1 cellular context compared by ENCODE assay signal in the genomic region with DNA sequence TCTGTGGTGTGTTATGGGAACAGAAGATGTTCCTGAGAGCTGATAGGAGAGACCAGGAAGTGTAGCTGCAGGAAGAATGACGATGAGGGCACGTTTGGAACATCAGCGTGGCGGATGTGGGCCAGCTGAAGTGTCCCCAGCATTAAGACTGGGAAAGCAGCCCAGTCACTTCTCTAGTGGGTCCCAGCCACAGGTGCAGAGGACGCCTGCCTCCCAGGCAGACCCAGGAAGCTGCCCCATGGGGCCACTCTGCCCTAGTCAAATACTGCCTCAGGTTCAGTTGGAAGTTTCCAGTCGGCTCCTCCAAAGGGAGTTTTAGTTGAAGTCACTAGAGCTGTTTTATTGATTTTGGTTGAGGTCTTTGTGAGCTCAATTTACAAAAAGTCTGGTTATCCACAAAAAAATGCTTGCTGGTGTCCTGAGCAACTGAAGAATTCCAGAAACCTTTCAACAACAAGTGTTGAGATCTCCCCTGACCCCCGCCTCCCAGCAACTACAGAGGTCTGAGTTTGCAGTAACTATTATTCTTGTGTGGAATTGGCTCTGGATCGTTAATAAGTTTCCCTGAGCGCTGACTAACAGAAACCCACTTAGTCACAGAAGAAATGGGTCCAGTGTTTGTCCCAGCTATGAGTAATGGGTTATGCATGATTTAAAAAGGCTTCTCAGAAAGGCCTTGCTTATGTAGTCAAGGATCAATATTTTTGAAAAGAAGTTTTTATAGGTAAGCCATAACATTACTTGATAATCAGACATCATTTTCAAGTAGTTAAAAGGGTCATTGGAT.
TF ChIP-seq lines count a peak whose summit lies in the region.

No MANE protein-coding gene starts in this region.

TF ChIP-seq in HepG2, 621 proteins besides CTCF, POLR2A, EP300 and RAD21 (continued from another document and continues in another):
- TF ChIP-seq, protein P1, sequence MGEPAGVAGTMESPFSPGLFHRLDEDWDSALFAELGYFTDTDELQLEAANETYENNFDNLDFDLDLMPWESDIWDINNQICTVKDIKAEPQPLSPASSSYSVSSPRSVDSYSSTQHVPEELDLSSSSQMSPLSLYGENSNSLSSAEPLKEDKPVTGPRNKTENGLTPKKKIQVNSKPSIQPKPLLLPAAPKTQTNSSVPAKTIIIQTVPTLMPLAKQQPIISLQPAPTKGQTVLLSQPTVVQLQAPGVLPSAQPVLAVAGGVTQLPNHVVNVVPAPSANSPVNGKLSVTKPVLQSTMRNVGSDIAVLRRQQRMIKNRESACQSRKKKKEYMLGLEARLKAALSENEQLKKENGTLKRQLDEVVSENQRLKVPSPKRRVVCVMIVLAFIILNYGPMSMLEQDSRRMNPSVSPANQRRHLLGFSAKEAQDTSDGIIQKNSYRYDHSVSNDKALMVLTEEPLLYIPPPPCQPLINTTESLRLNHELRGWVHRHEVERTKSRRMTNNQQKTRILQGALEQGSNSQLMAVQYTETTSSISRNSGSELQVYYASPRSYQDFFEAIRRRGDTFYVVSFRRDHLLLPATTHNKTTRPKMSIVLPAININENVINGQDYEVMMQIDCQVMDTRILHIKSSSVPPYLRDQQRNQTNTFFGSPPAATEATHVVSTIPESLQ (CRISPR knock-in tag; conservative IDR thresholded peaks at IDR 0.05), result no peak; the same call in 1 of the 2 replicates
- TF ChIP-seq, protein P2, sequence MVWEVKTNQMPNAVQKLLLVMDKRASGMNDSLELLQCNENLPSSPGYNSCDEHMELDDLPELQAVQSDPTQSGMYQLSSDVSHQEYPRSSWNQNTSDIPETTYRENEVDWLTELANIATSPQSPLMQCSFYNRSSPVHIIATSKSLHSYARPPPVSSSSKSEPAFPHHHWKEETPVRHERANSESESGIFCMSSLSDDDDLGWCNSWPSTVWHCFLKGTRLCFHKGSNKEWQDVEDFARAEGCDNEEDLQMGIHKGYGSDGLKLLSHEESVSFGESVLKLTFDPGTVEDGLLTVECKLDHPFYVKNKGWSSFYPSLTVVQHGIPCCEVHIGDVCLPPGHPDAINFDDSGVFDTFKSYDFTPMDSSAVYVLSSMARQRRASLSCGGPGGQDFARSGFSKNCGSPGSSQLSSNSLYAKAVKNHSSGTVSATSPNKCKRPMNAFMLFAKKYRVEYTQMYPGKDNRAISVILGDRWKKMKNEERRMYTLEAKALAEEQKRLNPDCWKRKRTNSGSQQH (CRISPR knock-in tag; IDR thresholded peaks at IDR 0.05; ENCODE audit: low read depth), result peak; percentile 35; the same call in 1 of the 2 replicates
- 0 out of 2 replicates have a peak, but pooled peaks have one; percentile 4 for TF ChIP-seq MAFF (IDR thresholded peaks at IDR 0.05; ENCODE audit: low read depth, low read length)
- TF ChIP-seq ZNF431 (CRISPR knock-in tag; IDR thresholded peaks at IDR 0.05; ENCODE audit: borderline replicate concordance, low read depth), result no peak
- TF ChIP-seq ZBTB7B (CRISPR knock-in tag; IDR thresholded peaks at IDR 0.05), result peak; percentile 67; the same call in 1 of the 2 replicates
- TF ChIP-seq MLLT10 (CRISPR knock-in tag; IDR thresholded peaks at IDR 0.05), result no peak
- TF ChIP-seq, protein P3, sequence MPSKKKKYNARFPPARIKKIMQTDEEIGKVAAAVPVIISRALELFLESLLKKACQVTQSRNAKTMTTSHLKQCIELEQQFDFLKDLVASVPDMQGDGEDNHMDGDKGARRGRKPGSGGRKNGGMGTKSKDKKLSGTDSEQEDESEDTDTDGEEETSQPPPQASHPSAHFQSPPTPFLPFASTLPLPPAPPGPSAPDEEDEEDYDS (CRISPR knock-in tag; IDR thresholded peaks at IDR 0.05), result 0 out of 2 replicates have a peak, but pooled peaks have one; percentile 27
- no peak for TF ChIP-seq CEBPB (IDR thresholded peaks at IDR 0.05; ENCODE audit: borderline replicate concordance, low read depth, low read length)
- TF ChIP-seq, protein P4, sequence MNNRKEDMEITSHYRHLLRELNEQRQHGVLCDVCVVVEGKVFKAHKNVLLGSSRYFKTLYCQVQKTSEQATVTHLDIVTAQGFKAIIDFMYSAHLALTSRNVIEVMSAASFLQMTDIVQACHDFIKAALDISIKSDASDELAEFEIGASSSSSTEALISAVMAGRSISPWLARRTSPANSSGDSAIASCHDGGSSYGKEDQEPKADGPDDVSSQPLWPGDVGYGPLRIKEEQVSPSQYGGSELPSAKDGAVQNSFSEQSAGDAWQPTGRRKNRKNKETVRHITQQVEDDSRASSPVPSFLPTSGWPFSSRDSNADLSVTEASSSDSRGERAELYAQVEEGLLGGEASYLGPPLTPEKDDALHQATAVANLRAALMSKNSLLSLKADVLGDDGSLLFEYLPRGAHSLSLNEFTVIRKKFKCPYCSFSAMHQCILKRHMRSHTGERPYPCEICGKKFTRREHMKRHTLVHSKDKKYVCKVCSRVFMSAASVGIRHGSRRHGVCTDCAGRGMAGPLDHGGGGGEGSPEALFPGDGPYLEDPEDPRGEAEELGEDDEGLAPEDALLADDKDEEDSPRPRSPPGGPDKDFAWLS (CRISPR knock-in tag; IDR thresholded peaks at IDR 0.05; ENCODE audit: borderline replicate concordance), result no peak
- no peak for TF ChIP-seq EZH2 (conservative IDR thresholded peaks at IDR 0.05; ENCODE audit: low read depth, low read length)
- TF ChIP-seq, protein P5, sequence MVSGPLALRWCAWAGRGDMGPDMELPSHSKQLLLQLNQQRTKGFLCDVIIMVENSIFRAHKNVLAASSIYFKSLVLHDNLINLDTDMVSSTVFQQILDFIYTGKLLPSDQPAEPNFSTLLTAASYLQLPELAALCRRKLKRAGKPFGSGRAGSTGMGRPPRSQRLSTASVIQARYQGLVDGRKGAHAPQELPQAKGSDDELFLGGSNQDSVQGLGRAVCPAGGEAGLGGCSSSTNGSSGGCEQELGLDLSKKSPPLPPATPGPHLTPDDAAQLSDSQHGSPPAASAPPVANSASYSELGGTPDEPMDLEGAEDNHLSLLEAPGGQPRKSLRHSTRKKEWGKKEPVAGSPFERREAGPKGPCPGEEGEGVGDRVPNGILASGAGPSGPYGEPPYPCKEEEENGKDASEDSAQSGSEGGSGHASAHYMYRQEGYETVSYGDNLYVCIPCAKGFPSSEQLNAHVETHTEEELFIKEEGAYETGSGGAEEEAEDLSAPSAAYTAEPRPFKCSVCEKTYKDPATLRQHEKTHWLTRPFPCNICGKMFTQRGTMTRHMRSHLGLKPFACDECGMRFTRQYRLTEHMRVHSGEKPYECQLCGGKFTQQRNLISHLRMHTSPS (CRISPR knock-in tag; IDR thresholded peaks at IDR 0.05; ENCODE audit: low read depth), result no peak
- TF ChIP-seq ZBTB3 (CRISPR knock-in tag; IDR thresholded peaks at IDR 0.05; ENCODE audit: borderline replicate concordance, low read depth), result 0 out of 2 replicates have a peak, but pooled peaks have one; percentile 36
- no peak for TF ChIP-seq NR2F2 (IDR thresholded peaks at IDR 0.05; ENCODE audit: borderline replicate concordance, low read depth)
- no peak for TF ChIP-seq HES4 (CRISPR knock-in tag; IDR thresholded peaks at IDR 0.05; ENCODE audit: borderline replicate concordance)
- TF ChIP-seq, protein P6, sequence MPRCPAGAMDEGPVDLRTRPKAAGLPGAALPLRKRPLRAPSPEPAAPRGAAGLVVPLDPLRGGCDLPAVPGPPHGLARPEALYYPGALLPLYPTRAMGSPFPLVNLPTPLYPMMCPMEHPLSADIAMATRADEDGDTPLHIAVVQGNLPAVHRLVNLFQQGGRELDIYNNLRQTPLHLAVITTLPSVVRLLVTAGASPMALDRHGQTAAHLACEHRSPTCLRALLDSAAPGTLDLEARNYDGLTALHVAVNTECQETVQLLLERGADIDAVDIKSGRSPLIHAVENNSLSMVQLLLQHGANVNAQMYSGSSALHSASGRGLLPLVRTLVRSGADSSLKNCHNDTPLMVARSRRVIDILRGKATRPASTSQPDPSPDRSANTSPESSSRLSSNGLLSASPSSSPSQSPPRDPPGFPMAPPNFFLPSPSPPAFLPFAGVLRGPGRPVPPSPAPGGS (CRISPR knock-in tag; IDR thresholded peaks at IDR 0.05), result no peak
- TF ChIP-seq PHF20 (CRISPR knock-in tag; IDR thresholded peaks at IDR 0.05), result no peak
- TF ChIP-seq FIP1L1 (IDR thresholded peaks at IDR 0.05; ENCODE audit: borderline replicate concordance, insufficient read depth, low read depth, low read length), result no peak
- TF ChIP-seq, protein P7, sequence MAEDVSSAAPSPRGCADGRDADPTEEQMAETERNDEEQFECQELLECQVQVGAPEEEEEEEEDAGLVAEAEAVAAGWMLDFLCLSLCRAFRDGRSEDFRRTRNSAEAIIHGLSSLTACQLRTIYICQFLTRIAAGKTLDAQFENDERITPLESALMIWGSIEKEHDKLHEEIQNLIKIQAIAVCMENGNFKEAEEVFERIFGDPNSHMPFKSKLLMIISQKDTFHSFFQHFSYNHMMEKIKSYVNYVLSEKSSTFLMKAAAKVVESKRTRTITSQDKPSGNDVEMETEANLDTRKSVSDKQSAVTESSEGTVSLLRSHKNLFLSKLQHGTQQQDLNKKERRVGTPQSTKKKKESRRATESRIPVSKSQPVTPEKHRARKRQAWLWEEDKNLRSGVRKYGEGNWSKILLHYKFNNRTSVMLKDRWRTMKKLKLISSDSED (CRISPR knock-in tag; IDR thresholded peaks at IDR 0.05), result no peak
- TF ChIP-seq ZZZ3 (CRISPR knock-in tag; IDR thresholded peaks at IDR 0.05; ENCODE audit: borderline replicate concordance), result no peak
- no peak for TF ChIP-seq FLYWCH1 (CRISPR knock-in tag; IDR thresholded peaks at IDR 0.05)
- peak; percentile 39 for TF ChIP-seq ZEB1 (IDR thresholded peaks at IDR 0.05; ENCODE audit: insufficient replicate concordance, low read depth)
- TF ChIP-seq, protein P8, sequence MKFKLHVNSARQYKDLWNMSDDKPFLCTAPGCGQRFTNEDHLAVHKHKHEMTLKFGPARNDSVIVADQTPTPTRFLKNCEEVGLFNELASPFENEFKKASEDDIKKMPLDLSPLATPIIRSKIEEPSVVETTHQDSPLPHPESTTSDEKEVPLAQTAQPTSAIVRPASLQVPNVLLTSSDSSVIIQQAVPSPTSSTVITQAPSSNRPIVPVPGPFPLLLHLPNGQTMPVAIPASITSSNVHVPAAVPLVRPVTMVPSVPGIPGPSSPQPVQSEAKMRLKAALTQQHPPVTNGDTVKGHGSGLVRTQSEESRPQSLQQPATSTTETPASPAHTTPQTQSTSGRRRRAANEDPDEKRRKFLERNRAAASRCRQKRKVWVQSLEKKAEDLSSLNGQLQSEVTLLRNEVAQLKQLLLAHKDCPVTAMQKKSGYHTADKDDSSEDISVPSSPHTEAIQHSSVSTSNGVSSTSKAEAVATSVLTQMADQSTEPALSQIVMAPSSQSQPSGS (CRISPR knock-in tag; IDR thresholded peaks at IDR 0.05), result no peak
- no peak for TF ChIP-seq TOPORS (CRISPR knock-in tag; IDR thresholded peaks at IDR 0.05)
- peak; percentile 93 for TF ChIP-seq PHF21A (CRISPR knock-in tag; IDR thresholded peaks at IDR 0.05)
- TF ChIP-seq CENPT (CRISPR knock-in tag; IDR thresholded peaks at IDR 0.05; ENCODE audit: low read depth), result no peak
- TF ChIP-seq SYNCRIP (IDR thresholded peaks at IDR 0.05; ENCODE audit: insufficient read depth, low read depth, low read length), result no peak
- peak; percentile 56; the same call in 1 of the 2 replicates for TF ChIP-seq POLR2G (IDR thresholded peaks at IDR 0.05; ENCODE audit: low read depth, low read length)
- no peak for TF ChIP-seq ZNF180 (CRISPR knock-in tag; IDR thresholded peaks at IDR 0.05; ENCODE audit: borderline replicate concordance, low read depth)
- no peak for TF ChIP-seq ZBTB21 (CRISPR knock-in tag; IDR thresholded peaks at IDR 0.05)
- TF ChIP-seq, protein P9, sequence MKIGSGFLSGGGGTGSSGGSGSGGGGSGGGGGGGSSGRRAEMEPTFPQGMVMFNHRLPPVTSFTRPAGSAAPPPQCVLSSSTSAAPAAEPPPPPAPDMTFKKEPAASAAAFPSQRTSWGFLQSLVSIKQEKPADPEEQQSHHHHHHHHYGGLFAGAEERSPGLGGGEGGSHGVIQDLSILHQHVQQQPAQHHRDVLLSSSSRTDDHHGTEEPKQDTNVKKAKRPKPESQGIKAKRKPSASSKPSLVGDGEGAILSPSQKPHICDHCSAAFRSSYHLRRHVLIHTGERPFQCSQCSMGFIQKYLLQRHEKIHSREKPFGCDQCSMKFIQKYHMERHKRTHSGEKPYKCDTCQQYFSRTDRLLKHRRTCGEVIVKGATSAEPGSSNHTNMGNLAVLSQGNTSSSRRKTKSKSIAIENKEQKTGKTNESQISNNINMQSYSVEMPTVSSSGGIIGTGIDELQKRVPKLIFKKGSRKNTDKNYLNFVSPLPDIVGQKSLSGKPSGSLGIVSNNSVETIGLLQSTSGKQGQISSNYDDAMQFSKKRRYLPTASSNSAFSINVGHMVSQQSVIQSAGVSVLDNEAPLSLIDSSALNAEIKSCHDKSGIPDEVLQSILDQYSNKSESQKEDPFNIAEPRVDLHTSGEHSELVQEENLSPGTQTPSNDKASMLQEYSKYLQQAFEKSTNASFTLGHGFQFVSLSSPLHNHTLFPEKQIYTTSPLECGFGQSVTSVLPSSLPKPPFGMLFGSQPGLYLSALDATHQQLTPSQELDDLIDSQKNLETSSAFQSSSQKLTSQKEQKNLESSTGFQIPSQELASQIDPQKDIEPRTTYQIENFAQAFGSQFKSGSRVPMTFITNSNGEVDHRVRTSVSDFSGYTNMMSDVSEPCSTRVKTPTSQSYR (CRISPR knock-in tag; IDR thresholded peaks at IDR 0.05; ENCODE audit: borderline replicate concordance), result no peak
- no peak for TF ChIP-seq GTF2F1 (IDR thresholded peaks at IDR 0.05; ENCODE audit: low read length)
- TF ChIP-seq SIN3A (IDR thresholded peaks at IDR 0.05; ENCODE audit: borderline replicate concordance, low read depth, low read length), result peak; percentile 16; the same call in 1 of the 2 replicates
- TF ChIP-seq TARDBP (CRISPR knock-in tag; IDR thresholded peaks at IDR 0.05), result peak; percentile 66; the same call in 1 of the 2 replicates
- TF ChIP-seq ZNF598 (CRISPR knock-in tag; IDR thresholded peaks at IDR 0.05; ENCODE audit: borderline replicate concordance), result no peak
- TF ChIP-seq, protein P10, sequence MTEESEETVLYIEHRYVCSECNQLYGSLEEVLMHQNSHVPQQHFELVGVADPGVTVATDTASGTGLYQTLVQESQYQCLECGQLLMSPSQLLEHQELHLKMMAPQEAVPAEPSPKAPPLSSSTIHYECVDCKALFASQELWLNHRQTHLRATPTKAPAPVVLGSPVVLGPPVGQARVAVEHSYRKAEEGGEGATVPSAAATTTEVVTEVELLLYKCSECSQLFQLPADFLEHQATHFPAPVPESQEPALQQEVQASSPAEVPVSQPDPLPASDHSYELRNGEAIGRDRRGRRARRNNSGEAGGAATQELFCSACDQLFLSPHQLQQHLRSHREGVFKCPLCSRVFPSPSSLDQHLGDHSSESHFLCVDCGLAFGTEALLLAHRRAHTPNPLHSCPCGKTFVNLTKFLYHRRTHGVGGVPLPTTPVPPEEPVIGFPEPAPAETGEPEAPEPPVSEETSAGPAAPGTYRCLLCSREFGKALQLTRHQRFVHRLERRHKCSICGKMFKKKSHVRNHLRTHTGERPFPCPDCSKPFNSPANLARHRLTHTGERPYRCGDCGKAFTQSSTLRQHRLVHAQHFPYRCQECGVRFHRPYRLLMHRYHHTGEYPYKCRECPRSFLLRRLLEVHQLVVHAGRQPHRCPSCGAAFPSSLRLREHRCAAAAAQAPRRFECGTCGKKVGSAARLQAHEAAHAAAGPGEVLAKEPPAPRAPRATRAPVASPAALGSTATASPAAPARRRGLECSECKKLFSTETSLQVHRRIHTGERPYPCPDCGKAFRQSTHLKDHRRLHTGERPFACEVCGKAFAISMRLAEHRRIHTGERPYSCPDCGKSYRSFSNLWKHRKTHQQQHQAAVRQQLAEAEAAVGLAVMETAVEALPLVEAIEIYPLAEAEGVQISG (CRISPR knock-in tag; IDR thresholded peaks at IDR 0.05), result no peak
- TF ChIP-seq CREB1 (IDR thresholded peaks at IDR 0.05), result no peak
- TF ChIP-seq CREB1 (CRISPR knock-in tag; IDR thresholded peaks at IDR 0.05), result peak; percentile 55; the same call in 1 of the 2 replicates
